Comparison of ENCODE assay signal across 1 cellular context in the genomic region with DNA sequence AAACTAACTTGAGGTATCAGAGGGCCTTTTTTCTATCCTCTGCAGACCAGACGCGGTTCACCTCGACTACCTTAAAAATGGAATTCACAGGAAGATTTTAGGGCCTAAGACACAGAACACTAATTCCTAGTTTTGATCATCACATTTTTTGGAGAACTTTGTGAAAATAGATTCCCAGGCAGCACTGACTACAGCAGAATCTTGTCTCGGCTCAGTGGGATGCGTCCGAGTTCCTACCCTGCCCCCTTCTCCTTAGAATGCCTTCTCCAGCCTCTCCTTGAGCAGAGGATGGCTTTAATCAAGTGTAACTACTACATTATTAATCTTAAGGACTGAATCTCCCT.
TF ChIP-seq lines count a peak whose summit lies in the region.

No MANE protein-coding gene starts in this region.

TF ChIP-seq in endothelial cell of umbilical vein, 7 proteins besides CTCF, POLR2A, EP300 and RAD21:
- TF ChIP-seq JUN (IDR thresholded peaks at IDR 0.05; ENCODE audit: borderline replicate concordance, insufficient read depth, insufficient read length, low read depth), result no peak
TF ChIP-seq in endothelial cell of umbilical vein: peak in this region for 0.
